ENCODE assay signal across 22 cellular contexts in genomic region chr4:15898902-15899301, GRCh38. TPM values are rescaled to one million over a fixed set of nuclear protein-coding genes. Genes with fewer than 3 reads are reported as not detected.
"Had no signal": no experiment of that assay in that cellular context is flagged by ENCODE, and none has a peak within 500 bp of the region (broad histone marks: within the 10 kb centered on the region; RNA-seq: fewer than 3 reads in every experiment).

No MANE protein-coding gene starts in this region.

- H3K9me3 Mint-ChIP-seq: activated naive CD8-positive, alpha-beta T cell treated with anti-CD3 and anti-CD28 coated beads for 36 hours; stimulated activated naive B cell treated with anti-CD40 and anti-IgM and Interleukin-4, amounts not matched to agents 10 μg/mL and 1 μg/mL and 100 μg/mL, for 72 hours had no signal

- FAIRE-seq: islet of Langerhans had no signal

- ATAC-seq: stimulated activated naive B cell treated with anti-CD40 and anti-IgM and Interleukin-4, amounts not matched to agents 10 μg/mL and 1 μg/mL and 100 μg/mL, for 72 hours had no signal

- DNase-seq: activated CD4-positive, alpha-beta T cell treated with anti-CD3 and anti-CD28 coated beads, Interleukin-2, amount 50 U/mL, for 1 hour; activated CD4-positive, CD25-positive, alpha-beta regulatory T cell treated with anti-CD3 and anti-CD28 coated beads, Interleukin-2, amount 50 U/mL, for 72 hours; activated CD8-positive, alpha-beta memory T cell treated with anti-CD3 and anti-CD28 coated beads for 24 hours; activated CD8-positive, alpha-beta memory T cell treated with anti-CD3 and anti-CD28 coated beads, Interleukin-2, amount 50 U/mL, for 48 hours; activated gamma-delta T cell treated with Interleukin-2 at 50 U/mL for 16 hours; activated naive CD8-positive, alpha-beta T cell treated with anti-CD3 and anti-CD28 coated beads for 36 hours; activated T-cell treated with anti-CD3 and anti-CD28 coated beads, Interleukin-2, amount 50 U/mL, for 48 hours; amniotic stem cell; caudate nucleus; dorsolateral prefrontal cortex; hippocampal formation; nucleus accumbens; spleen; stimulated activated naive B cell treated with anti-CD40 and anti-IgM and Interleukin-4, amounts not matched to agents 10 μg/mL and 1 μg/mL and 100 μg/mL, for 72 hours; T-helper 2 cell had no signal

- H3K36me3 Mint-ChIP-seq: activated naive CD8-positive, alpha-beta T cell treated with anti-CD3 and anti-CD28 coated beads for 36 hours; mesothelial cell of epicardium; stimulated activated naive B cell treated with anti-CD40 and anti-IgM and Interleukin-4, amounts not matched to agents 10 μg/mL and 1 μg/mL and 100 μg/mL, for 72 hours had no signal

- H3K9me3 ChIP-seq: spleen had no signal

- H3K4me1 Mint-ChIP-seq: mesothelial cell of epicardium, nephron had no signal

- H3K27ac ChIP-seq: dorsolateral prefrontal cortex, spleen, VCaP had no signal

- H3K27ac Mint-ChIP-seq: activated naive CD8-positive, alpha-beta T cell treated with anti-CD3 and anti-CD28 coated beads for 36 hours; mesothelial cell of epicardium; nephron; stimulated activated naive B cell treated with anti-CD40 and anti-IgM and Interleukin-4, amounts not matched to agents 10 μg/mL and 1 μg/mL and 100 μg/mL, for 72 hours had no signal

- H3K4me3 ChIP-seq: dorsolateral prefrontal cortex, lung, spleen had no signal

- H3K36me3 ChIP-seq: spleen had no signal

- H3K4me3 Mint-ChIP-seq: activated naive CD8-positive, alpha-beta T cell treated with anti-CD3 and anti-CD28 coated beads for 36 hours; mesothelial cell of epicardium; nephron; stimulated activated naive B cell treated with anti-CD40 and anti-IgM and Interleukin-4, amounts not matched to agents 10 μg/mL and 1 μg/mL and 100 μg/mL, for 72 hours had no signal

RNA-seq across cellular contexts. Expression of gene FGFBP1, which starts 39.6 kb away (rescaled TPM):
- total RNA-seq: activated naive CD8-positive, alpha-beta T cell treated with anti-CD3 and anti-CD28 coated beads for 36 hours; dorsolateral prefrontal cortex; fibroblast of villous mesenchyme; spleen; ureter had no signal
